ENCODE assay signal across 1 cellular context in genomic region chr7:151135866-151136514, GRCh38.
TF ChIP-seq lines count a peak whose summit lies in the region.

No MANE protein-coding gene starts in this region.

TF ChIP-seq in K562, 482 proteins besides CTCF, POLR2A, EP300 and RAD21:
- TF ChIP-seq POLR2G (IDR thresholded peaks at IDR 0.05; ENCODE audit: low read depth, low read length) = peak; percentile 50
- no peak for TF ChIP-seq KHSRP (IDR thresholded peaks at IDR 0.05)
